In the genomic region with DNA sequence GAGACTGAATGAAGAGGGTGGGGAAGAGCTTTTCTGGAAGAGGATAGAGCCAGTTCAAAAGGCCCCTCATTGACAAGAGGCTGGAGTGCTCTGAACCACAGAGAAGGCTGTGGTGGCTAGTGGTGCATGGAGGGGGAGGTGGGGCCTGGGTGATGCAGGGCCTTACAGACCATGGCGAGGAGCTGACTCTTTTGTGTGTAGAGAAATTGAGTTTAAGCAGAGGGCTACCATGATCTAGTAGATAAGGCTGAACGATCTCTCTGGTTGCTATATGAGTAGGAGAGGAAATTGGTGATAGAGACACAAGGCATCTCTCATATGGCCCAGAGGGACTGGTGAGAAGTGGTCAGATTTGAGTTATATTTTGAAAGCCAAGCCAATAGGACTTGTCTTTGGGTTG, we compare ENCODE assay signal across 18 cellular contexts.
DNase-seq lines count a peak whose midpoint lies in the region; ATAC-seq, FAIRE-seq and TF ChIP-seq lines count a peak whose summit lies in the region.
"Had no signal": no experiment of that assay in that cellular context is flagged by ENCODE, and none has a peak within 500 bp of the region (broad histone marks: within the 10 kb centered on the region; RNA-seq: fewer than 3 reads in every experiment).

No MANE protein-coding gene starts in this region.

- SMC1A ChIA-PET in GM12878 (lab: Charles Lee; ENCODE audit: uncharacterized antibody, unreplicated experiment): interaction anchor here (0.7 to 1.1 kb wide), 4 partner anchors 9 to 22 kb away, joined by 3 read pairs; no protein-coding TSS in a partner anchor

- ATAC-seq in GM18868 (IDR thresholded peaks at IDR 0.05; ENCODE audit: unreplicated experiment) (peak; percentile 99), HG02938 (IDR thresholded peaks at IDR 0.05; ENCODE audit: unreplicated experiment) (peak; percentile 47), GM12878 (peak; percentile 93), GM21528 (IDR thresholded peaks at IDR 0.05; ENCODE audit: low FRiP score, unreplicated experiment) (no peak)

- intact Hi-C loops in GM12878 (cut with micrococcal nuclease; ENCODE audit: unreplicated experiment): no loop called here

- POLR2A ChIA-PET in GM12878 (lab: Charles Lee): no interaction called here

- CTCF ChIA-PET in GM12878 (lab: Yijun Ruan, JAX): no interaction called here

- no peak overlapping the region for H3K9ac ChIP-seq in GM12878 (ENCODE audit: control insufficient read depth, insufficient read depth, low read length)

- no peaks in the 10 kb centered on the region for H3K9me3 ChIP-seq in GM12878 (replicated peaks; ENCODE audit: control insufficient read depth, insufficient read depth, low read length)
- H3K9me3 ChIP-seq: adrenal gland, ovary had no signal

- in situ Hi-C loops in GM12878 (cut with MboI): no loop called here

- BruUV-seq in GM12878 (replicated peaks; lab: Mats Ljungman, UMichigan): no TSS peak

- no peaks in the 10 kb centered on the region for H3K4me1 ChIP-seq in GM12878 (ENCODE audit: control insufficient read depth, insufficient read depth, low read length)

- no peak overlapping the region for H2AFZ ChIP-seq in GM12878 (ENCODE audit: control insufficient read depth, low read depth, low read length)

- no peaks in the 10 kb centered on the region for H4K20me1 ChIP-seq in GM12878 (ENCODE audit: control insufficient read depth, insufficient read depth)

- no peak for FAIRE-seq in GM12878 (lab: Jason Lieb, UNC)
- FAIRE-seq: D721Med had no signal

- no peak overlapping the region for H3K27ac ChIP-seq in GM12878 (ENCODE audit: control insufficient read depth, insufficient read depth)
- H3K27ac ChIP-seq: adrenal gland, ovary had no signal

- no peak for TF ChIP-seq POLR2A in GM12878 (IDR thresholded peaks at IDR 0.05; ENCODE audit: low read depth, low read length)

- no peaks in the 10 kb centered on the region for H3K36me3 ChIP-seq in GM12878 (ENCODE audit: control insufficient read depth in 2 of 2, insufficient read depth in 2 of 2, low read length in 1 of 2)
- H3K36me3 ChIP-seq: adrenal gland, ovary had no signal

- TF ChIP-seq CTCF in GM12878 (IDR thresholded peaks at IDR 0.05 in 2 of 3, conservative IDR thresholded peaks at IDR 0.05 in 1 of 3; ENCODE audit: control insufficient read depth in 2 of 3, extremely low read depth in 1 of 3, insufficient read depth in 1 of 3, low read depth in 3 of 3, low read length in 3 of 3): no peak

- no peaks in the 10 kb centered on the region for H3K79me2 ChIP-seq in GM12878 (ENCODE audit: control insufficient read depth, insufficient read depth, low read length)

- WGBS in GM12878 (ENCODE audit: insufficient coverage, insufficient replicate concordance, low lambda C conversion rate, missing lambda C conversion rate): 3% methylated on average over 2 of the region's 2 CpGs

- RAD21 ChIA-PET in GM12878 (lab: Charles Lee; ENCODE audit: unreplicated experiment): no interaction called here

- TF ChIP-seq RAD21 in GM12878 (IDR thresholded peaks at IDR 0.05; ENCODE audit: insufficient read depth, low read depth, low read length): no peak

- no peak overlapping the region for H3K4me2 ChIP-seq in GM12878 (ENCODE audit: control insufficient read depth, insufficient read depth)

- TF ChIP-seq EP300 in GM12878 (IDR thresholded peaks at IDR 0.05; ENCODE audit: borderline replicate concordance in 1 of 2, control insufficient read depth in 1 of 2, low read depth in 2 of 2, low read length in 2 of 2): no peak

- DNase-seq in DMS79 (lab: John Stamatoyannopoulos, UW): peak; percentile 28
- DNase-seq in GM12878 (ENCODE audit: low read depth, low spot score): no peak
- no peak for DNase-seq in stimulated activated naive CD4-positive, alpha-beta T cell (lab: John Stamatoyannopoulos, UW)
- DNase-seq in NCI-H526 treated with DMSO at 0.1 percent for 48 hours (lab: John Stamatoyannopoulos, UW): no peak
- DNase-seq in NCI-H82 (lab: John Stamatoyannopoulos, UW): no peak
- DNase-seq: activated CD4-positive, alpha-beta T cell treated with anti-CD3 and anti-CD28 coated beads, Interleukin-2, amount 10 ng/mL, durations not matched to agents 24 days and 14 days; activated T-cell treated with anti-CD3 and anti-CD28 coated beads, Interleukin-2, amount 50 U/mL, for 72 hours; adrenal gland; immature natural killer cell; mesendoderm; MV-4-11; ovary; SHP77 treated with DMSO at 0.1 percent for 48 hours had no signal

- H3K4me3 ChIP-seq in GM12878: no peak overlapping the region
- H3K4me3 ChIP-seq: adrenal gland, ovary, skin epidermis had no signal

- H3K27me3 ChIP-seq in GM12878 (replicated peaks in 1 of 2; ENCODE audit: control insufficient read depth in 2 of 2, insufficient read depth in 2 of 2, low read length in 1 of 2): no peaks in the 10 kb centered on the region; a peak in 1 of 4 replicates
- H3K27me3 ChIP-seq: adrenal gland, ovary had no signal

TF ChIP-seq in GM12878, 131 proteins besides CTCF, POLR2A, EP300 and RAD21:
- TF ChIP-seq RUNX3 (IDR thresholded peaks at IDR 0.05; ENCODE audit: low read length) (peak; percentile 52), CREB1 (IDR thresholded peaks at IDR 0.05; ENCODE audit: low read depth) (no peak)
